Comparison of ENCODE assay signal across 8 cellular contexts in the genomic region with DNA sequence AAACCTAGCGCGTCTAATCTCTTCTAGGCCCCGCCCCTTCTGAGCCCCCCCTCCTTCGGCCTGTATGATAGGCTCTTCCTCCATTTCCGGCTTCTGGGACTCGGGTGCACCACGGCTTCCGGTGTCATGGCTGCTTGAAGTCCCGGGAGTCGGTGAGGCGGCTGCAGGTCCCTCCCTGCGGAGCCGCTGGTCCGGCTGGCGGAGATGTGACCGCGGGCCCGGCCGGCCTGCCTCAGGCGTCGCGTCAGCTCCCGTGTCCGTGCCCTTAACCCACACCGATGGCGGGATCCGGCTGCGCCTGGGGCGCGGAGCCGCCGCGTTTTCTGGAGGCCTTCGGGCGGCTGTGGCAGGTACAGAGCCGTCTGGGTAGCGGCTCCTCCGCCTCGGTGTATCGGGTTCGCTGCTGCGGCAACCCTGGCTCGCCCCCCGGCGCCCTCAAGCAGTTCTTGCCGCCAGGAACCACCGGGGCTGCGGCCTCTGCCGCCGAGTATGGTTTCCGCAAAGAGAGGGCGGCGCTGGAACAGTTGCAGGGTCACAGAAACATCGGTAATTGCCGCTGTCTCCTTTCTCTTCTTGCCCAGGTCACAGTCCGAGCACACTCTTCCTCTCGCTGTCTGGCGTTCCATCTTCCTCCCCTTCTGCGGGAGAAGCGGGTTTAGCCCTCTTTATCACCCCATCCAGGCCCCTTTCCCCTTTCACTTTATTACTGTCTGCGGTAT. TPM values are rescaled to one million over a fixed set of nuclear protein-coding genes. Genes with fewer than 3 reads are reported as not detected.
DNase-seq lines count a peak whose midpoint lies in the region; ATAC-seq and TF ChIP-seq lines count a peak whose summit lies in the region.

A gene with protein sequence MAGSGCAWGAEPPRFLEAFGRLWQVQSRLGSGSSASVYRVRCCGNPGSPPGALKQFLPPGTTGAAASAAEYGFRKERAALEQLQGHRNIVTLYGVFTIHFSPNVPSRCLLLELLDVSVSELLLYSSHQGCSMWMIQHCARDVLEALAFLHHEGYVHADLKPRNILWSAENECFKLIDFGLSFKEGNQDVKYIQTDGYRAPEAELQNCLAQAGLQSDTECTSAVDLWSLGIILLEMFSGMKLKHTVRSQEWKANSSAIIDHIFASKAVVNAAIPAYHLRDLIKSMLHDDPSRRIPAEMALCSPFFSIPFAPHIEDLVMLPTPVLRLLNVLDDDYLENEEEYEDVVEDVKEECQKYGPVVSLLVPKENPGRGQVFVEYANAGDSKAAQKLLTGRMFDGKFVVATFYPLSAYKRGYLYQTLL (plus strand): TSS at position 96 of the 719 bp plus-strand sequence. CDS start 183 bp downstream, at position 279.

- H3K27me3 ChIP-seq in suprapubic skin: peaks cover 9% of the 10 kb centered on the region

- H3K9me3 Mint-ChIP-seq in activated naive CD4-positive, alpha-beta T cell treated with anti-CD3 and anti-CD28 coated beads, Interleukin-2, amount 50 U/mL, for 24 hours: no peaks in the 10 kb centered on the region

- H3K4me3 Mint-ChIP-seq in activated naive CD4-positive, alpha-beta T cell treated with anti-CD3 and anti-CD28 coated beads, Interleukin-2, amount 50 U/mL, for 24 hours: peak within 1 kb of the TSS; percentile 98

- H3K36me3 Mint-ChIP-seq in activated naive CD4-positive, alpha-beta T cell treated with anti-CD3 and anti-CD28 coated beads, Interleukin-2, amount 50 U/mL, for 24 hours: peaks cover 2% of the 10 kb centered on the region

- H3K27ac ChIP-seq in suprapubic skin: peak within 1 kb of the TSS; percentile 96

- H3K27ac Mint-ChIP-seq in activated naive CD4-positive, alpha-beta T cell treated with anti-CD3 and anti-CD28 coated beads, Interleukin-2, amount 50 U/mL, for 24 hours: peak within 1 kb of the TSS; percentile 96

- peaks cover 17% of the 10 kb centered on the region for H3K36me3 ChIP-seq in suprapubic skin

- H3K4me3 ChIP-seq in suprapubic skin: peak within 1 kb of the TSS; percentile 99

- H3K9me3 ChIP-seq in suprapubic skin: no peaks in the 10 kb centered on the region

- no peak for TF ChIP-seq EP300 in suprapubic skin (IDR thresholded peaks at IDR 0.05)

- H3K27me3 Mint-ChIP-seq in activated naive CD4-positive, alpha-beta T cell treated with anti-CD3 and anti-CD28 coated beads, Interleukin-2, amount 50 U/mL, for 24 hours: no peaks in the 10 kb centered on the region

- peak; percentile 97 for ATAC-seq in HG02623 (IDR thresholded peaks at IDR 0.05; ENCODE audit: unreplicated experiment)

- peak; percentile 91 for DNase-seq in GM10266 (ENCODE audit: extremely low spot score)
- peak; percentile 94 for DNase-seq in NCI-H1092 treated with DMSO at 0.1 percent for 48 hours (lab: John Stamatoyannopoulos, UW)
- DNase-seq in SKM-1 (lab: John Stamatoyannopoulos, UW; ENCODE audit: unreplicated experiment): peak; percentile 99
- peak; percentile 44 for DNase-seq in glomerular endothelial cell (ENCODE audit: extremely low read depth, low read depth, low spot score)
- peak; percentile 93 for DNase-seq in occipital lobe (lab: John Stamatoyannopoulos, UW)
- DNase-seq in suprapubic skin (ENCODE audit: low spot score in 2 of 2): peak; percentile 96 to 97

- WGBS in suprapubic skin: 1% methylated on average over 41 of the region's 61 CpGs

- TF ChIP-seq POLR2A in suprapubic skin (IDR thresholded peaks at IDR 0.05): peak in 1 of 2 donors; percentile 53

- H3K4me1 Mint-ChIP-seq in activated naive CD4-positive, alpha-beta T cell treated with anti-CD3 and anti-CD28 coated beads, Interleukin-2, amount 50 U/mL, for 24 hours: peaks cover 37% of the 10 kb centered on the region

- peaks cover 21% of the 10 kb centered on the region for H3K4me1 ChIP-seq in suprapubic skin

- TF ChIP-seq CTCF in GM10266 (IDR thresholded peaks at IDR 0.05; ENCODE audit: control insufficient read depth, insufficient read depth, low read depth, missing control alignments): no peak
- TF ChIP-seq CTCF in suprapubic skin (IDR thresholded peaks at IDR 0.05): no peak

RNA-seq across cellular contexts. Expression of the gene that starts here (rescaled TPM):
- total RNA-seq in glomerular endothelial cell (43.1 and 47.0 TPM in 2 replicates), occipital lobe (48.4 TPM), suprapubic skin (10 to 100 TPM; 23.6 to 39.0 (median 31.9) TPM)

Comparison
In these comparisons a context has a peak if more than half of its experiments do, and no peak if none do; other contexts are left out.
1. Peak in every context shown above with its lines: DNase-seq, ATAC-seq, H3K4me3 ChIP-seq and H3K27ac ChIP-seq.
2. DNase-seq: peak in every context shown above with its lines; median percentile 99 in SKM-1; 96 in suprapubic skin; 94 in NCI-H1092 treated with DMSO at 0.1 percent for 48 hours; 93 in occipital lobe; 91 in GM10266; 44 in glomerular endothelial cell.